Comparison of ENCODE assay signal across 1 cellular context in the genomic region with DNA sequence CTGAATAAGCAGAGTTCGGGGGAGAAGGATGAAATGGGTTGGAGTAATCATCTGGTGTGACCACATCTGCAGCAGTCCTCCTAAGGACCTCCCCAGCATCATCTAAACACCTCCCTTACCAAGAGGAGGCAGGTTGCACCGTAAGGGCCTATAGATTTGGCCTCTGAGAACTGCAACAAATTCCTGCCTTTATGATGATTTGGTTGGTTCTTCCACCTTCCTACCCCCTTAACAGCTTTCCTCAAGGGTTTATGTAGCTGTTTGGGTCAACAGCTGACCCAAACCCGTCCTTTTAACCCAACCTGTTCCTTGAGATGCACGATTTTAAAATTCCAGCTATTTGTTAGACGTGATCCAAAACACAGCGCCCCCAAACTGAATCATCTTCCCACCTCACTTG.
TF ChIP-seq lines count a peak whose summit lies in the region.

No MANE protein-coding gene starts in this region.

TF ChIP-seq in HCT116, 20 proteins besides CTCF, POLR2A, EP300 and RAD21:
- peak; percentile 36 for TF ChIP-seq POLR2AphosphoS5 (IDR thresholded peaks at IDR 0.05; ENCODE audit: low read depth, low read length)
- TF ChIP-seq, protein P1, sequence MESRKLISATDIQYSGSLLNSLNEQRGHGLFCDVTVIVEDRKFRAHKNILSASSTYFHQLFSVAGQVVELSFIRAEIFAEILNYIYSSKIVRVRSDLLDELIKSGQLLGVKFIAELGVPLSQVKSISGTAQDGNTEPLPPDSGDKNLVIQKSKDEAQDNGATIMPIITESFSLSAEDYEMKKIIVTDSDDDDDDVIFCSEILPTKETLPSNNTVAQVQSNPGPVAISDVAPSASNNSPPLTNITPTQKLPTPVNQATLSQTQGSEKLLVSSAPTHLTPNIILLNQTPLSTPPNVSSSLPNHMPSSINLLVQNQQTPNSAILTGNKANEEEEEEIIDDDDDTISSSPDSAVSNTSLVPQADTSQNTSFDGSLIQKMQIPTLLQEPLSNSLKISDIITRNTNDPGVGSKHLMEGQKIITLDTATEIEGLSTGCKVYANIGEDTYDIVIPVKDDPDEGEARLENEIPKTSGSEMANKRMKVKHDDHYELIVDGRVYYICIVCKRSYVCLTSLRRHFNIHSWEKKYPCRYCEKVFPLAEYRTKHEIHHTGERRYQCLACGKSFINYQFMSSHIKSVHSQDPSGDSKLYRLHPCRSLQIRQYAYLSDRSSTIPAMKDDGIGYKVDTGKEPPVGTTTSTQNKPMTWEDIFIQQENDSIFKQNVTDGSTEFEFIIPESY (IDR thresholded peaks at IDR 0.05; ENCODE audit: extremely low read depth, insufficient replicate concordance, low read length) = no peak
